23 cellular contexts compared by ENCODE assay signal in genomic region chr3:10566451-10566850, GRCh38.
"Had no signal": no experiment of that assay in that cellular context is flagged by ENCODE, and none has a peak within 500 bp of the region (broad histone marks: within the 10 kb centered on the region; RNA-seq: fewer than 3 reads in every experiment).

No MANE protein-coding gene starts in this region.

- H3K27me3 ChIP-seq: colonic mucosa, gastrocnemius medialis had no signal

- DNase-seq: colonic mucosa; cortex of kidney; dermis blood vessel endothelial cell; dorsolateral prefrontal cortex; effector CD4-positive, alpha-beta T cell; effector CD8-positive, alpha-beta T cell; effector memory CD4-positive, alpha-beta T cell; effector memory CD8-positive, alpha-beta T cell; endodermal cell; erythroblast; esophagus squamous epithelium; foreskin fibroblast; foreskin keratinocyte; foreskin melanocyte; gastrocnemius medialis; glutamatergic neuron; head of caudate nucleus; heart left ventricle; heart right ventricle had no signal

- H3K4me3 ChIP-seq: colonic mucosa, coronary artery, dorsolateral prefrontal cortex, esophagus muscularis mucosa, esophagus squamous epithelium, gastrocnemius medialis, gastroesophageal sphincter, heart left ventricle, heart right ventricle had no signal

- H3K27ac ChIP-seq: colonic mucosa, coronary artery, dorsolateral prefrontal cortex, epithelial cell of prostate, esophagus muscularis mucosa, esophagus squamous epithelium, foreskin keratinocyte, gastrocnemius medialis, gastroesophageal sphincter, heart left ventricle, heart right ventricle had no signal

- H3K36me3 ChIP-seq: colonic mucosa, esophagus muscularis mucosa, esophagus squamous epithelium, gastrocnemius medialis, gastroesophageal sphincter, heart left ventricle, heart right ventricle had no signal

- H3K9me3 ChIP-seq: colonic mucosa, gastrocnemius medialis, heart left ventricle had no signal
